In the genomic region with DNA sequence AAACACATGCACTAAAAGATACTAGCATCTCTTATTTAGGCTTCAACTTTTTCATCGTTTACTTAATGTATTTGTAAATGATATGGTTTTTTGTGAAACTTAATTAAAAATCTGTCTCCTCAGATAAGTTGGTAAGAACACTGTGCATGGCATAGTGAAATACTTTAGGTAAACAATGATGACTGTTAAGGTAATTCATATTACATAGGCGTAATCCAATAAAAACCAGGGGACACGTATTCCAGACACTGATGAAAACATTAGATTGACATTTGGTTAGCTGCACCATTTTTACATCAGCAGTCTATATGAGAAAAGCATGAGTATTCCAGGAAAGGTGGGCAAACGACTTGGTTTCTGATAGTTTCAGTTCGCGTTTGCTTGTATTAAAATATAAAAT, we compare ENCODE assay signal across 26 cellular contexts.
DNase-seq lines count a peak whose midpoint lies in the region; ATAC-seq and TF ChIP-seq lines count a peak whose summit lies in the region.
"Had no signal": no experiment of that assay in that cellular context is flagged by ENCODE, and none has a peak within 500 bp of the region (broad histone marks: within the 10 kb centered on the region; RNA-seq: fewer than 3 reads in every experiment).

No MANE protein-coding gene starts in this region.

- peak overlapping the region; percentile 12 for H3K4me3 ChIP-seq in thoracic aorta
- H3K4me3 ChIP-seq: BLaER1, upper lobe of right lung had no signal

- no peak for ATAC-seq in activated naive CD4-positive, alpha-beta T cell treated with anti-CD3 and anti-CD28 coated beads, Interleukin-2, amount 50 U/mL, for 72 hours
- ATAC-seq in T-helper 17 cell, result no peak
- ATAC-seq in thoracic aorta (ENCODE audit: insufficient number of reproducible peaks, low FRiP score, low read depth), result no peak
- ATAC-seq in HG03025 (IDR thresholded peaks at IDR 0.05; ENCODE audit: low FRiP score, unreplicated experiment), result no peak
- ATAC-seq: left ventricle myocardium superior, Panc1, upper lobe of right lung had no signal

- H3K9me3 Mint-ChIP-seq in activated naive CD4-positive, alpha-beta T cell treated with anti-CD3 and anti-CD28 coated beads, Interleukin-2, amount 50 U/mL, for 24 hours, result peaks cover 5% of the 10 kb centered on the region
- no peaks in the 10 kb centered on the region for H3K9me3 Mint-ChIP-seq in activated naive CD4-positive, alpha-beta T cell treated with anti-CD3 and anti-CD28 coated beads, Interleukin-2, amount 50 U/mL, for 72 hours

- H3K27ac Mint-ChIP-seq in activated naive CD4-positive, alpha-beta T cell treated with anti-CD3 and anti-CD28 coated beads, Interleukin-2, amount 50 U/mL, for 24 hours, result peak overlapping the region; percentile 79
- H3K27ac Mint-ChIP-seq in activated naive CD4-positive, alpha-beta T cell treated with anti-CD3 and anti-CD28 coated beads, Interleukin-2, amount 50 U/mL, for 72 hours, result peak overlapping the region in 1 of 2 donors; percentile 9
- H3K27ac Mint-ChIP-seq in T-helper 17 cell, result peak overlapping the region; percentile 54

- H3K4me3 Mint-ChIP-seq in activated naive CD4-positive, alpha-beta T cell treated with anti-CD3 and anti-CD28 coated beads, Interleukin-2, amount 50 U/mL, for 24 hours, result peak overlapping the region; percentile 30
- H3K4me3 Mint-ChIP-seq in T-helper 17 cell, result no peak overlapping the region
- H3K4me3 Mint-ChIP-seq: activated T-cell treated with anti-CD3 and anti-CD28 coated beads, Interleukin-2, amount 50 U/mL, for 72 hours had no signal

- H3K4me1 Mint-ChIP-seq in activated naive CD4-positive, alpha-beta T cell treated with anti-CD3 and anti-CD28 coated beads, Interleukin-2, amount 50 U/mL, for 24 hours, result peaks cover 94% of the 10 kb centered on the region
- H3K4me1 Mint-ChIP-seq in T-helper 17 cell, result peaks cover 44% of the 10 kb centered on the region

- H3K27me3 Mint-ChIP-seq in activated naive CD4-positive, alpha-beta T cell treated with anti-CD3 and anti-CD28 coated beads, Interleukin-2, amount 50 U/mL, for 24 hours, result no peaks in the 10 kb centered on the region
- no peaks in the 10 kb centered on the region for H3K27me3 Mint-ChIP-seq in T-helper 17 cell

- no peak for TF ChIP-seq CTCF in thoracic aorta (IDR thresholded peaks at IDR 0.05)

- H3K4me1 ChIP-seq in thoracic aorta (ENCODE audit: control insufficient read depth in 1 of 2, low read depth in 2 of 2), result peaks cover 38 to 66% of the 10 kb centered on the region in 2 donors

- peaks cover 16% of the 10 kb centered on the region for H3K36me3 ChIP-seq in thoracic aorta

- no peaks in the 10 kb centered on the region for H3K27me3 ChIP-seq in thoracic aorta (replicated peaks; ENCODE audit: insufficient read depth)
- H3K27me3 ChIP-seq: BLaER1, upper lobe of right lung had no signal

- peak overlapping the region; percentile 18 to 39 for H3K27ac ChIP-seq in thoracic aorta
- H3K27ac ChIP-seq: BLaER1, upper lobe of right lung had no signal

- no peak for DNase-seq in activated naive CD4-positive, alpha-beta T cell treated with anti-CD3 and anti-CD28 coated beads, Interleukin-2, amount 50 U/mL, for 72 hours (ENCODE audit: low spot score in 2 of 2)
- DNase-seq in T-helper 17 cell (no peak), inferior parietal cortex (ENCODE audit: extremely low spot score) (peak; percentile 7), thoracic aorta (ENCODE audit: low spot score) (no peak), SHP77 (lab: John Stamatoyannopoulos, UW) (no peak)
- no peak for DNase-seq in stimulated activated CD4-positive, alpha-beta T cell treated with anti-CD3 and anti-CD28 coated beads, Interleukin-1b, Interleukin-23, amount 100 ng/mL, for 48 hours
- DNase-seq: ACHN; activated CD4-positive, CD25-positive, alpha-beta regulatory T cell treated with anti-CD3 and anti-CD28 coated beads, Interleukin-2, amount 50 U/mL, for 72 hours; activated naive CD4-positive, alpha-beta T cell; activated T-cell treated with anti-CD3 and anti-CD28 coated beads, Interleukin-2, amount 50 U/mL, for 72 hours; DMS79; GDM1; hypothalamus; left ventricle myocardium superior; NCI-H1048; NCI-H1694; NCI-H2171 treated with DMSO at 0.1 percent for 48 hours; NCI-H524 treated with DMSO at 0.1 percent for 48 hours; occipital lobe; SHP77 treated with DMSO at 0.1 percent for 48 hours; small intestine; upper lobe of right lung had no signal

- H3K36me3 Mint-ChIP-seq in activated naive CD4-positive, alpha-beta T cell treated with anti-CD3 and anti-CD28 coated beads, Interleukin-2, amount 50 U/mL, for 24 hours, result peaks cover 27% of the 10 kb centered on the region
- H3K36me3 Mint-ChIP-seq in activated naive CD4-positive, alpha-beta T cell treated with anti-CD3 and anti-CD28 coated beads, Interleukin-2, amount 50 U/mL, for 72 hours, result peaks cover 10 to 52% of the 10 kb centered on the region in 2 donors
- H3K36me3 Mint-ChIP-seq in T-helper 17 cell (ENCODE audit: low read depth), result peaks cover 7% of the 10 kb centered on the region

- H3K9me3 ChIP-seq in T-helper 17 cell (ENCODE audit: control insufficient read depth, low read length, poor library complexity, severe bottlenecking) (no peaks in the 10 kb centered on the region), thoracic aorta (peaks cover 4% of the 10 kb centered on the region)
- H3K9me3 ChIP-seq: upper lobe of right lung had no signal
